In genomic region chr3:81676706-81677456, GRCh38 we compare ENCODE assay signal across 23 cellular contexts.
DNase-seq lines count a peak whose midpoint lies in the region; ATAC-seq, FAIRE-seq and TF ChIP-seq lines count a peak whose summit lies in the region.
"Had no signal": no experiment of that assay in that cellular context is flagged by ENCODE, and none has a peak within 500 bp of the region (broad histone marks: within the 10 kb centered on the region; RNA-seq: fewer than 3 reads in every experiment).

No MANE protein-coding gene starts in this region.

- H3K9me3 ChIP-seq in endocrine pancreas (ENCODE audit: control insufficient read depth, low read length): no peaks in the 10 kb centered on the region
- H3K9me3 ChIP-seq in pancreas: no peaks in the 10 kb centered on the region
- H3K9me3 ChIP-seq: BLaER1 had no signal

- TF ChIP-seq CTCF in 22Rv1 (IDR thresholded peaks at IDR 0.05): no peak
- no peak for TF ChIP-seq CTCF in pancreas (IDR thresholded peaks at IDR 0.05)
- TF ChIP-seq CTCF in osteocyte (IDR thresholded peaks at IDR 0.05): no peak

- 50 to 54% methylated on average over 5 of the region's 5 CpGs for WGBS in pancreas, 2 donors

- intact Hi-C loops in left colon (cut with DNase I, micrococcal nuclease) (no loop called here), pancreas (cut with DNase I) (no loop called here)

- H3K4me1 ChIP-seq in endocrine pancreas (ENCODE audit: control insufficient read depth, insufficient read depth, low read length): no peaks in the 10 kb centered on the region
- peaks cover 6 to 14% (median 11%) of the 10 kb centered on the region in 3 donors for H3K4me1 ChIP-seq in pancreas
- H3K4me1 ChIP-seq: BLaER1 had no signal

- H3K27me3 Mint-ChIP-seq in osteocyte (ENCODE audit: unreplicated experiment): no peaks in the 10 kb centered on the region
- H3K27me3 Mint-ChIP-seq: CD4-positive, CD25-positive, alpha-beta regulatory T cell had no signal

- FAIRE-seq in pancreas (lab: Jason Lieb, UNC): no peak
- FAIRE-seq: D721Med, G401.6, K562 had no signal

- H3K27ac ChIP-seq in 22Rv1 (peak overlapping the region; percentile 70), pancreas (peak overlapping the region in 1 of 4 donors; percentile 11)
- H3K27ac ChIP-seq: BLaER1, GM23248 had no signal

- no peaks in the 10 kb centered on the region for H3K36me3 ChIP-seq in endocrine pancreas (ENCODE audit: control insufficient read depth, insufficient read depth, low read length)
- H3K36me3 ChIP-seq in pancreas: no peaks in the 10 kb centered on the region

- no peaks in the 10 kb centered on the region for H3K27me3 ChIP-seq in endocrine pancreas (ENCODE audit: control insufficient read depth, insufficient read depth, low read length)
- H3K27me3 ChIP-seq in pancreas: no peaks in the 10 kb centered on the region
- H3K27me3 ChIP-seq: BLaER1 had no signal

- H3K36me3 Mint-ChIP-seq in osteocyte (ENCODE audit: unreplicated experiment): peaks cover 14% of the 10 kb centered on the region
- H3K36me3 Mint-ChIP-seq: CD4-positive, CD25-positive, alpha-beta regulatory T cell had no signal

- no peak overlapping the region for H3K4me3 Mint-ChIP-seq in osteocyte (ENCODE audit: unreplicated experiment)
- H3K4me3 Mint-ChIP-seq: CD4-positive, CD25-positive, alpha-beta regulatory T cell had no signal

- no peaks in the 10 kb centered on the region for H3K4me1 Mint-ChIP-seq in osteocyte (ENCODE audit: unreplicated experiment)

- H3K27ac Mint-ChIP-seq in osteocyte (ENCODE audit: unreplicated experiment): no peak overlapping the region
- H3K27ac Mint-ChIP-seq: CD4-positive, CD25-positive, alpha-beta regulatory T cell had no signal

- ATAC-seq in left colon (peak; percentile 37), pancreas (peak; percentile 48 to 91 (median 78))
- ATAC-seq: K562 had no signal

- DNase-seq in left colon (no peak), pancreas (no peak), NCI-H187 (lab: John Stamatoyannopoulos, UW) (no peak), osteocyte (ENCODE audit: extremely low spot score, unreplicated experiment) (no peak), OCI-M1 (lab: John Stamatoyannopoulos, UW) (no peak)
- DNase-seq: CD4-positive, CD25-positive, alpha-beta regulatory T cell; GM23248; H7; Kasumi-1; NCI-H1105 treated with DMSO at 0.1 percent for 48 hours; NCI-H146; NCI-H2029 treated with DMSO at 0.1 percent for 48 hours; NCI-H446 treated with DMSO at 0.1 percent for 48 hours; NCI-H526; NCI-H82; RPMI8226; SHP77 had no signal

- peaks cover 4% of the 10 kb centered on the region for H3K9me3 Mint-ChIP-seq in osteocyte (ENCODE audit: unreplicated experiment)
- H3K9me3 Mint-ChIP-seq: CD4-positive, CD25-positive, alpha-beta regulatory T cell had no signal

- no peak overlapping the region for H3K9ac ChIP-seq in endocrine pancreas (ENCODE audit: control insufficient read depth, insufficient read depth, low read length)
- H3K9ac ChIP-seq: BLaER1, GM23248 had no signal

- H3K4me3 ChIP-seq in endocrine pancreas (ENCODE audit: control insufficient read depth, insufficient read depth, low read length) (peak overlapping the region; percentile 9), pancreas (no peak overlapping the region)
- H3K4me3 ChIP-seq: BLaER1, GM23248, K562 had no signal
